8 cellular contexts compared by ENCODE assay signal in genomic region chr3:148319161-148319915, GRCh38.
DNase-seq lines count a peak whose midpoint lies in the region; ATAC-seq, FAIRE-seq and TF ChIP-seq lines count a peak whose summit lies in the region.

No MANE protein-coding gene starts in this region.

- no peaks in the 10 kb centered on the region for H3K9me2 ChIP-seq in GM23248 (ENCODE audit: insufficient read depth)

- POLR2A ChIA-PET in HepG2 (lab: Yijun Ruan, JAX) = no interaction called here

- peak overlapping the region; percentile 56 for H3K9ac ChIP-seq in GM23248
- 0 out of 2 replicates have a peak overlapping the region, but pooled peaks have one; percentile 0 for H3K9ac ChIP-seq in KMS-11
- no peak overlapping the region for H3K9ac ChIP-seq in HepG2 (ENCODE audit: insufficient read depth, low read depth, low read length)

- peak overlapping the region; percentile 55 for H2AFZ ChIP-seq in GM23248
- H2AFZ ChIP-seq in KMS-11 (ENCODE audit: low read depth) = peak overlapping the region; percentile 17; the same call in 1 of the 2 replicates
- no peak overlapping the region for H2AFZ ChIP-seq in HepG2 (ENCODE audit: low read length)

- ATAC-seq in GM18505 (IDR thresholded peaks at IDR 0.05; ENCODE audit: unreplicated experiment) = peak; percentile 93
- ATAC-seq in HepG2 = no peak

- TF ChIP-seq EP300 in ovary (IDR thresholded peaks at IDR 0.05) (no peak), HepG2 (IDR thresholded peaks at IDR 0.05; ENCODE audit: low read depth in 2 of 2, low read length in 2 of 2) (no peak), HepG2 (CRISPR knock-in tag; IDR thresholded peaks at IDR 0.05; ENCODE audit: borderline replicate concordance) (no peak)

- H3K27me3 ChIP-seq in GM23248 (replicated peaks; ENCODE audit: insufficient read depth) = no peaks in the 10 kb centered on the region
- H3K27me3 ChIP-seq in KMS-11 (ENCODE audit: insufficient read depth, low read depth) = no peaks in the 10 kb centered on the region
- no peaks in the 10 kb centered on the region for H3K27me3 ChIP-seq in ovary
- no peaks in the 10 kb centered on the region for H3K27me3 ChIP-seq in HepG2 (ENCODE audit: control insufficient read depth in 1 of 2, insufficient read depth in 2 of 2, low read length in 2 of 2)
- H3K27me3 ChIP-seq in small intestine (ENCODE audit: control insufficient read depth in 2 of 2, insufficient read depth in 2 of 2, low read length in 2 of 2) = no peaks in the 10 kb centered on the region

- H3K4me1 ChIP-seq in GM23248 (ENCODE audit: insufficient read depth) (peaks cover 16% of the 10 kb centered on the region), KMS-11 (ENCODE audit: low read depth, poor library complexity, severe bottlenecking) (peaks cover 28% of the 10 kb centered on the region), ovary (ENCODE audit: insufficient read depth) (no peaks in the 10 kb centered on the region), HepG2 (ENCODE audit: insufficient read depth, low read length) (no peaks in the 10 kb centered on the region), small intestine (ENCODE audit: control insufficient read depth in 2 of 2, insufficient read depth in 1 of 2, low read depth in 1 of 2, low read length in 1 of 2) (no peaks in the 10 kb centered on the region)

- no peaks in the 10 kb centered on the region for H3K36me3 ChIP-seq in GM23248 (ENCODE audit: low read depth)
- H3K36me3 ChIP-seq in KMS-11 (ENCODE audit: insufficient read depth) = no peaks in the 10 kb centered on the region
- H3K36me3 ChIP-seq in ovary = no peaks in the 10 kb centered on the region
- H3K36me3 ChIP-seq in HepG2 (replicated peaks in 1 of 2; ENCODE audit: control insufficient read depth in 1 of 2, insufficient read depth in 2 of 2, low read length in 2 of 2) = no peaks in the 10 kb centered on the region
- H3K36me3 ChIP-seq in small intestine (ENCODE audit: control insufficient read depth in 2 of 2, insufficient read depth in 2 of 2, low read length in 2 of 2) = no peaks in the 10 kb centered on the region

- TF ChIP-seq POLR2A in GM18505 (IDR thresholded peaks at IDR 0.05; ENCODE audit: borderline replicate concordance, extremely low read depth, insufficient read depth, insufficient read length) = no peak
- TF ChIP-seq POLR2A in ovary (IDR thresholded peaks at IDR 0.05) = no peak
- no peak for TF ChIP-seq POLR2A in HepG2 (IDR thresholded peaks at IDR 0.05; ENCODE audit: insufficient read depth in 1 of 2, low read depth in 2 of 2, low read length in 2 of 2)

- peak overlapping the region; percentile 87 for H3K4me2 ChIP-seq in GM23248 (ENCODE audit: unreplicated experiment)
- H3K4me2 ChIP-seq in KMS-11 = peak overlapping the region; percentile 90
- H3K4me2 ChIP-seq in HepG2 (ENCODE audit: low read depth, low read length) = no peak overlapping the region

- 44% methylated on average over 7 of the region's 7 CpGs for WGBS in GM23248 (ENCODE audit: low coverage in 1 of 2, low lambda C conversion rate in 2 of 2, missing lambda C conversion rate in 2 of 2), 2 experiments
- WGBS in ovary, 3 donors = 58 to 73% (median 68%) methylated on average over 7 of the region's 7 CpGs
- WGBS in HepG2 (ENCODE audit: low lambda C conversion rate) = 8% methylated on average over 7 of the region's 7 CpGs
- 56 to 61% (median 56%) methylated on average over 7 of the region's 7 CpGs for WGBS in small intestine, 3 donors

- H4K20me1 ChIP-seq in GM23248 (ENCODE audit: insufficient read depth) (no peaks in the 10 kb centered on the region), KMS-11 (ENCODE audit: insufficient read depth) (no peaks in the 10 kb centered on the region), HepG2 (ENCODE audit: insufficient read depth, low read length) (no peaks in the 10 kb centered on the region)

- DNase-seq in GM23248 (peak; percentile 88), dedifferentiated amniotic fluid mesenchymal stem cell (ENCODE audit: extremely low spot score) (peak; percentile 78), ovary (no peak), NCI-H1436 treated with DMSO at 0.1 percent for 48 hours (lab: John Stamatoyannopoulos, UW) (no peak), HepG2 (ENCODE audit: low spot score) (no peak), small intestine (no peak)

- intact Hi-C loops in ovary (cut with DNase I) = no loop called here
- intact Hi-C loops in HepG2 (cut with micrococcal nuclease; ENCODE audit: unreplicated experiment) = no loop called here

- TF ChIP-seq CTCF in KMS-11 (conservative IDR thresholded peaks at IDR 0.05; ENCODE audit: low read depth, low read length) = no peak
- no peak for TF ChIP-seq CTCF in ovary (IDR thresholded peaks at IDR 0.05)
- no peak for TF ChIP-seq CTCF in HepG2 (CRISPR knock-in tag; IDR thresholded peaks at IDR 0.05)

- no TSS peak for BruUV-seq in HepG2 (replicated peaks; lab: Mats Ljungman, UMichigan)

- TF ChIP-seq RAD21 in HepG2 (CRISPR knock-in tag; IDR thresholded peaks at IDR 0.05) = no peak

- CTCF ChIA-PET in HepG2 (lab: Yijun Ruan, JAX; ENCODE audit: low intra/inter-chr PET ratio, low total read pairs) = no interaction called here

- peak overlapping the region; percentile 51 for H3K4me3 ChIP-seq in GM23248
- peak overlapping the region; percentile 69 for H3K4me3 ChIP-seq in KMS-11 (IDR thresholded peaks at IDR 0.05; ENCODE audit: insufficient read depth, low read depth, low read length)
- no peak overlapping the region for H3K4me3 ChIP-seq in ovary
- no peak overlapping the region for H3K4me3 ChIP-seq in HepG2 (replicated peaks in 1 of 3; ENCODE audit: insufficient read depth in 1 of 3, low read depth in 2 of 3, low read length in 3 of 3)
- no peak overlapping the region for H3K4me3 ChIP-seq in small intestine (ENCODE audit: low read depth in 1 of 2, low read length in 2 of 2)

- H3F3A ChIP-seq in GM23248 (ENCODE audit: insufficient read depth) = peaks cover 21% of the 10 kb centered on the region

- in situ Hi-C loops in GM23248 (cut with MboI) = no loop called here
- in situ Hi-C loops in HepG2 (cut with HindIII; ENCODE audit: extremely low pct_ligation_motif_present, low pct_unique_long_range_greater_than_20kb) = no loop called here

- H3K9me3 ChIP-seq in GM23248 (ENCODE audit: low read depth) (no peaks in the 10 kb centered on the region), ovary (no peaks in the 10 kb centered on the region), HepG2 (ENCODE audit: low read length) (no peaks in the 10 kb centered on the region), small intestine (ENCODE audit: control insufficient read depth, low read depth) (no peaks in the 10 kb centered on the region)

- H3K79me2 ChIP-seq in GM23248 (ENCODE audit: insufficient read depth) (no peaks in the 10 kb centered on the region), KMS-11 (ENCODE audit: insufficient read depth, low read depth) (no peaks in the 10 kb centered on the region), HepG2 (ENCODE audit: insufficient read depth, low read length) (no peaks in the 10 kb centered on the region)

- FAIRE-seq in HepG2 (lab: Jason Lieb, UNC) (no peak), small intestine (lab: Jason Lieb, UNC) (no peak)

- H3K27ac ChIP-seq in GM23248 (peak overlapping the region; percentile 75), KMS-11 (peak overlapping the region; percentile 48), ovary (no peak overlapping the region), HepG2 (ENCODE audit: extremely low read length, insufficient read depth, low read length) (no peak overlapping the region), small intestine (ENCODE audit: low read depth in 1 of 2, low read length in 1 of 2) (peak overlapping the region in 1 of 2 donors; percentile 2)

TF ChIP-seq in HepG2, 621 proteins besides CTCF, POLR2A, EP300 and RAD21 (continues in another document):
- TF ChIP-seq ZNF816 (CRISPR knock-in tag; IDR thresholded peaks at IDR 0.05; ENCODE audit: borderline replicate concordance) = no peak
- no peak for TF ChIP-seq HOMEZ (CRISPR knock-in tag; IDR thresholded peaks at IDR 0.05; ENCODE audit: low read depth)
- no peak for TF ChIP-seq KLF16 (CRISPR knock-in tag; IDR thresholded peaks at IDR 0.05)
- TF ChIP-seq SP140L (CRISPR knock-in tag; IDR thresholded peaks at IDR 0.05; ENCODE audit: borderline replicate concordance) = no peak
- no peak for TF ChIP-seq GABPB1 (CRISPR knock-in tag; IDR thresholded peaks at IDR 0.05)
- no peak for TF ChIP-seq PHF5A (CRISPR knock-in tag; IDR thresholded peaks at IDR 0.05; ENCODE audit: low read depth, unreplicated experiment)
- TF ChIP-seq ATF3 (CRISPR knock-in tag; IDR thresholded peaks at IDR 0.05) = no peak
- no peak for TF ChIP-seq ZNF543 (CRISPR knock-in tag; IDR thresholded peaks at IDR 0.05)
- TF ChIP-seq ZSCAN21 (CRISPR knock-in tag; IDR thresholded peaks at IDR 0.05; ENCODE audit: borderline replicate concordance) = no peak
- TF ChIP-seq, protein P1, sequence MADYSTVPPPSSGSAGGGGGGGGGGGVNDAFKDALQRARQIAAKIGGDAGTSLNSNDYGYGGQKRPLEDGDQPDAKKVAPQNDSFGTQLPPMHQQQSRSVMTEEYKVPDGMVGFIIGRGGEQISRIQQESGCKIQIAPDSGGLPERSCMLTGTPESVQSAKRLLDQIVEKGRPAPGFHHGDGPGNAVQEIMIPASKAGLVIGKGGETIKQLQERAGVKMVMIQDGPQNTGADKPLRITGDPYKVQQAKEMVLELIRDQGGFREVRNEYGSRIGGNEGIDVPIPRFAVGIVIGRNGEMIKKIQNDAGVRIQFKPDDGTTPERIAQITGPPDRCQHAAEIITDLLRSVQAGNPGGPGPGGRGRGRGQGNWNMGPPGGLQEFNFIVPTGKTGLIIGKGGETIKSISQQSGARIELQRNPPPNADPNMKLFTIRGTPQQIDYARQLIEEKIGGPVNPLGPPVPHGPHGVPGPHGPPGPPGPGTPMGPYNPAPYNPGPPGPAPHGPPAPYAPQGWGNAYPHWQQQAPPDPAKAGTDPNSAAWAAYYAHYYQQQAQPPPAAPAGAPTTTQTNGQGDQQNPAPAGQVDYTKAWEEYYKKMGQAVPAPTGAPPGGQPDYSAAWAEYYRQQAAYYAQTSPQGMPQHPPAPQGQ (CRISPR knock-in tag; IDR thresholded peaks at IDR 0.05; ENCODE audit: borderline replicate concordance) = no peak
- no peak for TF ChIP-seq JUN (CRISPR knock-in tag; IDR thresholded peaks at IDR 0.05)

Comparison
In these comparisons a context has a peak if more than half of its experiments do, and no peak if none do; other contexts are left out.
1. DNase-seq: peak in GM23248 (single experiment) and dedifferentiated amniotic fluid mesenchymal stem cell (single experiment); none in ovary (0 of 5), NCI-H1436 treated with DMSO at 0.1 percent for 48 hours (single experiment), HepG2 (single experiment) and small intestine (single experiment).
2. H3K27ac ChIP-seq: peak in GM23248 (single experiment) and KMS-11 (single experiment); none in ovary (0 of 2) and HepG2 (single experiment).
3. H3K4me3 ChIP-seq: peak in GM23248 (single experiment) and KMS-11 (single experiment); none in ovary (single experiment), HepG2 (0 of 3) and small intestine (0 of 2).